8 cellular contexts compared by ENCODE assay signal in genomic region chr1:90522432-90522831, GRCh38.
"Had no signal": no experiment of that assay in that cellular context is flagged by ENCODE, and none has a peak within 500 bp of the region (broad histone marks: within the 10 kb centered on the region; RNA-seq: fewer than 3 reads in every experiment).

No MANE protein-coding gene starts in this region.

- H3K4me3 ChIP-seq: GM23248, GM23338, HAP-1 had no signal

- H3K36me3 ChIP-seq: HAP-1 had no signal

- H3K9me3 ChIP-seq: HAP-1 had no signal

- DNase-seq: GM23248, GOT3, H7, H9, HCEC 1CT, HFFc6 had no signal

- H3K4me1 ChIP-seq: HAP-1 had no signal

- H3K27ac ChIP-seq: GM23248 had no signal
